In genomic region chr6:19452495-19452894, GRCh38 we compare ENCODE assay signal across 30 cellular contexts.
DNase-seq lines count a peak whose midpoint lies in the region; ATAC-seq and TF ChIP-seq lines count a peak whose summit lies in the region.
"Had no signal": no experiment of that assay in that cellular context is flagged by ENCODE, and none has a peak within 500 bp of the region (broad histone marks: within the 10 kb centered on the region; RNA-seq: fewer than 3 reads in every experiment).

No MANE protein-coding gene starts in this region.

- H3K9me3 Mint-ChIP-seq in Calu3 (ENCODE audit: low read depth, unreplicated experiment), result peaks cover 4% of the 10 kb centered on the region
- H3K9me3 Mint-ChIP-seq: activated T-helper 1 cell treated with anti-CD3 and anti-CD28 coated beads, Interleukin-12 subunit alpha, Interleukin-12 subunit beta, Interleukin-2, Interleukin-4 antibody, amounts not matched to agents 30 ng/mL and 10 ng/mL and 1 ng/mL, durations not matched to agents 14 hours and 24 hours and 36 hours; effector memory CD8-positive, alpha-beta T cell had no signal

- intact Hi-C loops in Calu3 (cut with micrococcal nuclease; ENCODE audit: unreplicated experiment), result no loop called here

- no peak overlapping the region for H3K4me3 ChIP-seq in choroid plexus epithelial cell (ENCODE audit: low read depth, low read length)
- H3K4me3 ChIP-seq: cardiac muscle cell, coronary artery, skin epidermis, transverse colon had no signal

- ATAC-seq in GM19023 (IDR thresholded peaks at IDR 0.05; ENCODE audit: unreplicated experiment), result no peak
- no peak for ATAC-seq in HG03469 (IDR thresholded peaks at IDR 0.05; ENCODE audit: unreplicated experiment)
- ATAC-seq: effector memory CD8-positive, alpha-beta T cell; esophagus mucosa; natural killer cell treated with Interleukin-12 subunit alpha and Interleukin-12 subunit beta and Interleukin-15 and Interleukin-18, amount 100 ng/mL, for 72 hours; T-cell had no signal

- no peaks in the 10 kb centered on the region for H3K27me3 Mint-ChIP-seq in Calu3 (ENCODE audit: unreplicated experiment)
- H3K27me3 Mint-ChIP-seq: effector memory CD8-positive, alpha-beta T cell; natural killer cell treated with Interleukin-12 subunit alpha and Interleukin-12 subunit beta and Interleukin-15 and Interleukin-18, amount 100 ng/mL, for 72 hours; T-cell had no signal

- H3K27ac Mint-ChIP-seq in Calu3 (ENCODE audit: unreplicated experiment), result no peak overlapping the region
- H3K27ac Mint-ChIP-seq: activated T-helper 1 cell treated with anti-CD3 and anti-CD28 coated beads, Interleukin-12 subunit alpha, Interleukin-12 subunit beta, Interleukin-2, Interleukin-4 antibody, amounts not matched to agents 30 ng/mL and 10 ng/mL and 1 ng/mL, durations not matched to agents 14 hours and 24 hours and 36 hours; effector memory CD8-positive, alpha-beta T cell; natural killer cell treated with Interleukin-12 subunit alpha and Interleukin-12 subunit beta and Interleukin-15 and Interleukin-18, amount 100 ng/mL, for 72 hours; T-cell had no signal

- peaks cover 20% of the 10 kb centered on the region for H3K4me1 Mint-ChIP-seq in Calu3 (ENCODE audit: low read depth, unreplicated experiment)
- H3K4me1 Mint-ChIP-seq: T-cell had no signal

- H3K4me3 Mint-ChIP-seq in Calu3 (ENCODE audit: low read depth, unreplicated experiment), result no peak overlapping the region
- H3K4me3 Mint-ChIP-seq: activated T-helper 1 cell treated with anti-CD3 and anti-CD28 coated beads, Interleukin-12 subunit alpha, Interleukin-12 subunit beta, Interleukin-2, Interleukin-4 antibody, amounts not matched to agents 30 ng/mL and 10 ng/mL and 1 ng/mL, durations not matched to agents 14 hours and 24 hours and 36 hours; effector memory CD8-positive, alpha-beta T cell; natural killer cell treated with Interleukin-12 subunit alpha and Interleukin-12 subunit beta and Interleukin-15 and Interleukin-18, amount 100 ng/mL, for 72 hours; T-cell had no signal

- CTCF ChIA-PET in Calu3 (lab: Charles Lee), result interaction anchor here (0.6 kb wide), 3 partner anchors 97 to 872 kb away, joined by 3 to 9 read pairs (median 5); no protein-coding TSS in a partner anchor

- no TSS peak for BruUV-seq in Calu3 (replicated peaks; lab: Mats Ljungman, UMichigan)

- DNase-seq in Calu3 (no peak), HT-29 (ENCODE audit: low spot score) (peak; percentile 11), choroid plexus epithelial cell (ENCODE audit: low read depth) (peak; percentile 20), islet precursor cell (peak; percentile 70), hypothalamus (lab: John Stamatoyannopoulos, UW) (no peak)
- DNase-seq in activated T-cell treated with anti-CD3 and anti-CD28 coated beads, Interleukin-2, amount 50 U/mL, for 1 hour, result no peak
- DNase-seq: ACHN; activated CD4-positive, alpha-beta T cell treated with anti-CD3 and anti-CD28 coated beads, Interleukin-2, amount 50 U/mL, for 4 hours; activated naive CD4-positive, alpha-beta T cell treated with anti-CD3 and anti-CD28 coated beads, Interleukin-2, amount 50 U/mL, for 16 hours; amygdala; DMS79; effector memory CD8-positive, alpha-beta T cell; GF-D8; HCEC 1CT; Kasumi-1; lower lobe of right lung; NCI-H1436 treated with DMSO at 0.1 percent for 48 hours; NCI-H2171; NCI-H526; RPMI8226; T-cell; transverse colon had no signal

- TF ChIP-seq CTCF in Calu3 (IDR thresholded peaks at IDR 0.05; ENCODE audit: unreplicated experiment) (peak; percentile 27), choroid plexus epithelial cell (conservative IDR thresholded peaks at IDR 0.05; ENCODE audit: low read depth, low read length) (peak; percentile 42)

- no peaks in the 10 kb centered on the region for H3K36me3 Mint-ChIP-seq in Calu3 (ENCODE audit: insufficient read depth, unreplicated experiment)
- H3K36me3 Mint-ChIP-seq: natural killer cell treated with Interleukin-12 subunit alpha and Interleukin-12 subunit beta and Interleukin-15 and Interleukin-18, amount 100 ng/mL, for 72 hours; T-cell had no signal

Comparison
In these comparisons a context has a peak if more than half of its experiments do, and no peak if none do; other contexts are left out.
1. DNase-seq: peak in HT-29 (single experiment), choroid plexus epithelial cell (single experiment) and islet precursor cell (single experiment); none in Calu3 (single experiment), hypothalamus (0 of 51) and activated T-cell treated with anti-CD3 and anti-CD28 coated beads, Interleukin-2, amount 50 U/mL, for 1 hour (single experiment).